8 cellular contexts compared by ENCODE assay signal in genomic region chr3:72960812-72961518, GRCh38. TPM values are rescaled to one million over a fixed set of nuclear protein-coding genes. Genes with fewer than 3 reads are reported as not detected.
A peak's percentile ranks its signal among the peaks of the same experiment; 100 is the strongest.
DNase-seq lines count a peak whose midpoint lies in the region; ATAC-seq and TF ChIP-seq lines count a peak whose summit lies in the region.

No MANE protein-coding gene starts in this region.

- peaks cover 0 to 13% (median 0%) of the 10 kb centered on the region in 9 donors for H3K36me3 ChIP-seq in heart left ventricle
- no peaks in the 10 kb centered on the region for H3K36me3 ChIP-seq in stomach

- peaks cover 41% of the 10 kb centered on the region for H3K4me1 Mint-ChIP-seq in activated CD4-positive, alpha-beta memory T cell treated with anti-CD3 and anti-CD28 coated beads for 36 hours (ENCODE audit: low read depth)
- H3K4me1 Mint-ChIP-seq in activated CD4-positive, alpha-beta memory T cell treated with anti-CD3 and anti-CD28 coated beads, Interleukin-2, amount 10 ng/mL, durations not matched to agents 7 days and 5 days: peaks cover 30% of the 10 kb centered on the region
- peaks cover 37 to 40% (median 39%) of the 10 kb centered on the region in 3 donors for H3K4me1 Mint-ChIP-seq in T-cell

- no peaks in the 10 kb centered on the region for H3K36me3 Mint-ChIP-seq in activated CD4-positive, alpha-beta memory T cell treated with anti-CD3 and anti-CD28 coated beads for 36 hours
- H3K36me3 Mint-ChIP-seq in activated CD4-positive, alpha-beta memory T cell treated with anti-CD3 and anti-CD28 coated beads, Interleukin-2, amount 10 ng/mL, durations not matched to agents 7 days and 5 days (ENCODE audit: low read depth): no peaks in the 10 kb centered on the region
- no peaks in the 10 kb centered on the region for H3K36me3 Mint-ChIP-seq in T-cell

- CTCF ChIA-PET in activated CD4-positive, alpha-beta memory T cell treated with anti-CD3 and anti-CD28 coated beads for 36 hours (lab: Charles Lee): interaction anchor here (0.9 kb wide), 1 partner anchor 125 kb away, joined by 3 read pairs; no protein-coding TSS in a partner anchor
- CTCF ChIA-PET in activated CD4-positive, alpha-beta memory T cell treated with anti-CD3 and anti-CD28 coated beads, Interleukin-2, amount 10 ng/mL, durations not matched to agents 7 days and 5 days (lab: Charles Lee): no interaction called here
- CTCF ChIA-PET in T-cell (lab: Charles Lee): interaction anchor here in 1 of 2 donors (0.6 kb wide), 1 partner anchor 36 kb away, joined by 4 read pairs; no protein-coding TSS in a partner anchor

- H3K9me3 ChIP-seq in heart left ventricle: no peaks in the 10 kb centered on the region
- H3K9me3 ChIP-seq in stomach: no peaks in the 10 kb centered on the region

- DNase-seq in activated CD4-positive, alpha-beta memory T cell treated with anti-CD3 and anti-CD28 coated beads for 36 hours: peak; percentile 55
- DNase-seq in activated CD4-positive, alpha-beta memory T cell treated with anti-CD3 and anti-CD28 coated beads, Interleukin-2, amount 10 ng/mL, durations not matched to agents 7 days and 5 days: no peak
- no peak for DNase-seq in T-cell
- peak in 4 of 5 donors; percentile 62 to 80 (median 72) for DNase-seq in heart left ventricle
- peak; percentile 35 for DNase-seq in stimulated activated CD8-positive, alpha-beta memory T cell treated with anti-CD3 and anti-CD28 coated beads, Interleukin-4, amount 100 ng/mL, for 48 hours
- no peak for DNase-seq in ecto neural progenitor cell (ENCODE audit: low spot score)
- DNase-seq in stomach: no peak

- intact Hi-C loops in activated CD4-positive, alpha-beta memory T cell treated with anti-CD3 and anti-CD28 coated beads for 36 hours (cut with micrococcal nuclease): no loop called here
- intact Hi-C loops in heart left ventricle (cut with DNase I): loop anchor here in 3 of 10 donors (2.0 to 5.0 kb wide), 2 partner anchors 36 kb away; partner anchors contain the start of gene PPP4R2 (in 3 of the 3)
- intact Hi-C loops in stomach (cut with DNase I; ENCODE audit: low total_unique reads): no loop called here

- no peaks in the 10 kb centered on the region for H3K27me3 Mint-ChIP-seq in activated CD4-positive, alpha-beta memory T cell treated with anti-CD3 and anti-CD28 coated beads for 36 hours
- H3K27me3 Mint-ChIP-seq in activated CD4-positive, alpha-beta memory T cell treated with anti-CD3 and anti-CD28 coated beads, Interleukin-2, amount 10 ng/mL, durations not matched to agents 7 days and 5 days: peaks cover 1% of the 10 kb centered on the region
- no peaks in the 10 kb centered on the region for H3K27me3 Mint-ChIP-seq in T-cell

- 30 to 33% (median 31%) methylated on average over 7 of the region's 7 CpGs for WGBS in heart left ventricle, 4 donors
- 48 to 59% (median 54%) methylated on average over 7 of the region's 7 CpGs for WGBS in stomach, 5 donors

- no peak for TF ChIP-seq EP300 in stomach (IDR thresholded peaks at IDR 0.05)

- H3K27me3 ChIP-seq in heart left ventricle (no peaks in the 10 kb centered on the region), stomach (no peaks in the 10 kb centered on the region)

- no peak overlapping the region for H3K4me3 Mint-ChIP-seq in activated CD4-positive, alpha-beta memory T cell treated with anti-CD3 and anti-CD28 coated beads for 36 hours
- no peak overlapping the region for H3K4me3 Mint-ChIP-seq in activated CD4-positive, alpha-beta memory T cell treated with anti-CD3 and anti-CD28 coated beads, Interleukin-2, amount 10 ng/mL, durations not matched to agents 7 days and 5 days
- no peak overlapping the region for H3K4me3 Mint-ChIP-seq in T-cell

- H3K27ac Mint-ChIP-seq in activated CD4-positive, alpha-beta memory T cell treated with anti-CD3 and anti-CD28 coated beads for 36 hours: peak overlapping the region; percentile 35
- H3K27ac Mint-ChIP-seq in activated CD4-positive, alpha-beta memory T cell treated with anti-CD3 and anti-CD28 coated beads, Interleukin-2, amount 10 ng/mL, durations not matched to agents 7 days and 5 days: no peak overlapping the region
- H3K27ac Mint-ChIP-seq in T-cell: peak overlapping the region; percentile 74 to 76

- no peak for TF ChIP-seq CTCF in heart left ventricle (IDR thresholded peaks at IDR 0.05)
- no peak for TF ChIP-seq CTCF in stomach (IDR thresholded peaks at IDR 0.05)

- ATAC-seq in T-cell (replicated peaks in 1 of 4) (peak in 1 of 4 experiments; percentile 28), heart left ventricle (peak; percentile 83 to 92 (median 88)), HG02623 (IDR thresholded peaks at IDR 0.05; ENCODE audit: unreplicated experiment) (no peak)

- H3K4me3 ChIP-seq in heart left ventricle (no peak overlapping the region), stomach (no peak overlapping the region)

- H3K27ac ChIP-seq in heart left ventricle: peak overlapping the region; percentile 60 to 92 (median 84)
- no peak overlapping the region for H3K27ac ChIP-seq in stomach

- H3K4me1 ChIP-seq in heart left ventricle: peaks cover 0 to 53% (median 15%) of the 10 kb centered on the region in 12 donors
- peaks cover 0 to 16% (median 6%) of the 10 kb centered on the region in 4 donors for H3K4me1 ChIP-seq in stomach

- no peaks in the 10 kb centered on the region for H3K9me3 Mint-ChIP-seq in activated CD4-positive, alpha-beta memory T cell treated with anti-CD3 and anti-CD28 coated beads for 36 hours
- H3K9me3 Mint-ChIP-seq in activated CD4-positive, alpha-beta memory T cell treated with anti-CD3 and anti-CD28 coated beads, Interleukin-2, amount 10 ng/mL, durations not matched to agents 7 days and 5 days: no peaks in the 10 kb centered on the region
- H3K9me3 Mint-ChIP-seq in T-cell: no peaks in the 10 kb centered on the region

- TF ChIP-seq POLR2A in heart left ventricle (IDR thresholded peaks at IDR 0.05) (no peak), stomach (IDR thresholded peaks at IDR 0.05) (no peak)

- POLR2A ChIA-PET in activated CD4-positive, alpha-beta memory T cell treated with anti-CD3 and anti-CD28 coated beads for 36 hours (lab: Charles Lee): interaction anchor here (0.8 to 1.6 kb wide), 2 partner anchors 17 to 39 kb away, joined by 3 to 5 read pairs; no protein-coding TSS in a partner anchor
- POLR2A ChIA-PET in activated CD4-positive, alpha-beta memory T cell treated with anti-CD3 and anti-CD28 coated beads, Interleukin-2, amount 10 ng/mL, durations not matched to agents 7 days and 5 days (lab: Charles Lee): interaction anchor here (1.6 kb wide), 1 partner anchor 36 kb away, joined by 4 read pairs; the partner anchor contains the start of gene PPP4R2
- POLR2A ChIA-PET in T-cell (lab: Charles Lee): no interaction called here

RNA-seq across cellular contexts. Expression of gene PPP4R2, which starts 35.6 kb away (rescaled TPM):
- total RNA-seq in activated CD4-positive, alpha-beta memory T cell treated with anti-CD3 and anti-CD28 coated beads for 36 hours: 100 to 1,000 TPM; 107 to 108 TPM
- total RNA-seq in activated CD4-positive, alpha-beta memory T cell treated with anti-CD3 and anti-CD28 coated beads, Interleukin-2, amount 10 ng/mL, durations not matched to agents 7 days and 5 days: 100 to 1,000 TPM; 105 to 106 TPM
- total RNA-seq in T-cell (10 to 100 TPM; 53.3 to 70.6 (median 61.3) TPM), heart left ventricle (10 to 100 TPM; 41.2 to 69.7 (median 50.0) TPM), stomach (100 to 1,000 TPM in 1 of 5 donors, 10 to 100 TPM in 4; 12.8 to 100 (median 31.4) TPM)
- polyA plus RNA-seq in heart left ventricle (10 to 100 TPM; 17.0 to 22.0 TPM), stomach (10 to 100 TPM; 10.7 to 25.8 (median 16.7) TPM)

Comparison
In these comparisons a context has a peak if more than half of its experiments do, and no peak if none do; other contexts are left out.
1. DNase-seq: peak in activated CD4-positive, alpha-beta memory T cell treated with anti-CD3 and anti-CD28 coated beads for 36 hours (single experiment), heart left ventricle (4 of 5) and stimulated activated CD8-positive, alpha-beta memory T cell treated with anti-CD3 and anti-CD28 coated beads, Interleukin-4, amount 100 ng/mL, for 48 hours (single experiment); none in activated CD4-positive, alpha-beta memory T cell treated with anti-CD3 and anti-CD28 coated beads, Interleukin-2, amount 10 ng/mL, durations not matched to agents 7 days and 5 days (single experiment), T-cell (0 of 34), ecto neural progenitor cell (single experiment) and stomach (single experiment).
2. H3K27ac ChIP-seq: peak in heart left ventricle (12 of 12); none in stomach (0 of 5).
3. POLR2A ChIA-PET loops: an anchor here in activated CD4-positive, alpha-beta memory T cell treated with anti-CD3 and anti-CD28 coated beads for 36 hours (0.8 to 1.6 kb wide) and activated CD4-positive, alpha-beta memory T cell treated with anti-CD3 and anti-CD28 coated beads, Interleukin-2, amount 10 ng/mL, durations not matched to agents 7 days and 5 days (1.6 kb wide); none called in T-cell.